In the genomic region with DNA sequence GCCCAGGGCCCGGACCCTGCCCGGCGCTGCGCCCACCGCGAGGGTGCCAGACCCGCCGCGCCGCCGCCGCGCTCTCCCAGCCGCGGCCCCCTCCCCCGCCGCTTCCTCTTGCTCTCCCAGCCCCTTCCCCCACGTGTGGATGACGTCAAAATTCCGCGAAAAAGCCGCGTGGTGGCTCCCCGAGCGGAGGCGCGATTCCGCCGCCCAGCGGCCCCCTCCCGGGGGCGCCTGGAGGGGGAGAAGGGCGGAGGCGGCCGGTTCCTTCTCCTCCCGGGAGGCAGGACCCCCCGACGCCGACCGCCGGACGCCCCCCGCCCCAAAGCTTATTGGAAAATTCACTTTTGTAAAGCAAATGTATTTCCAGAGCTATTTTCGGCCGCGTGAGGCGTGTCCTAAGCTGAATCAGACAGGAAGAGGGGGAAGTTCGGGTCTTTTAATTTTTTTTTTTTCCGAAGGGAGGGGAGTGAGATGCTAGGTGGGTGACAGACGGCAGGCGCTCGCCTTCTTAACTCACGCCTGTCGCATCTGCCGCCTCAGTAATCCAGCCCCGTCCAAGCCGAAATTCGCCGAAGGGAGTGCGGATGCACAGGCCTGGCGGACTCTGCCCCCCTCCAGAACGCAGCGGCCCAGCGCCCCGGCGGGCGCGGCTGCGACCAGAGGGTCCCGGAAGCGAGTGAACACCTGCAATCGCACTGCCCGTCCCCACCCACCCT, we compare ENCODE assay signal across 1 cellular context.
A peak's percentile ranks its signal among the peaks of the same experiment; 100 is the strongest.
TF ChIP-seq lines count a peak whose summit lies in the region.

No MANE protein-coding gene starts in this region.

TF ChIP-seq in HEK293, 187 proteins besides CTCF, POLR2A, EP300 and RAD21 (continued from another document and continues in another):
- TF ChIP-seq INSM2 (tag by site-specific recombination; IDR thresholded peaks at IDR 0.05) (no peak), ZNF423 (tag by site-specific recombination; IDR thresholded peaks at IDR 0.05) (0 out of 2 replicates have a peak, but pooled peaks have one; percentile 9), GLIS2 (tag by site-specific recombination; IDR thresholded peaks at IDR 0.05) (peak; percentile 89), ZNF37A (tag by site-specific recombination; IDR thresholded peaks at IDR 0.05) (no peak), ZNF623 (tag by site-specific recombination; IDR thresholded peaks at IDR 0.05) (no peak), PBX3 (CRISPR knock-in tag; IDR thresholded peaks at IDR 0.05) (no peak), ZBTB8A (tag by site-specific recombination; IDR thresholded peaks at IDR 0.05) (peak; percentile 75), SP3 (tag by site-specific recombination; IDR thresholded peaks at IDR 0.05) (peak; percentile 15; the same call in 1 of the 2 replicates), ZNF266 (tag by site-specific recombination; IDR thresholded peaks at IDR 0.05; ENCODE audit: low read depth) (no peak), ZBTB1 (tag by site-specific recombination; IDR thresholded peaks at IDR 0.05) (no peak), KLF10 (tag by site-specific recombination; IDR thresholded peaks at IDR 0.05) (peak; percentile 67), SETDB1 (IDR thresholded peaks at IDR 0.05; ENCODE audit: insufficient read length, low read length) (no peak), ZBTB49 (tag by site-specific recombination; IDR thresholded peaks at IDR 0.05; ENCODE audit: low read depth) (no peak), ZFP69B (tag by site-specific recombination; IDR thresholded peaks at IDR 0.05) (no peak), ZBTB48 (tag by site-specific recombination; IDR thresholded peaks at IDR 0.05) (no peak), ZNF433 (tag by site-specific recombination; IDR thresholded peaks at IDR 0.05; ENCODE audit: low read depth) (no peak), PRDM10 (tag by site-specific recombination; IDR thresholded peaks at IDR 0.05) (peak; percentile 68), ZNF341 (tag by site-specific recombination; IDR thresholded peaks at IDR 0.05; ENCODE audit: low read depth) (peak; percentile 68), RBAK (tag by site-specific recombination; IDR thresholded peaks at IDR 0.05) (no peak), KLF9 (tag by site-specific recombination; IDR thresholded peaks at IDR 0.05; ENCODE audit: low read depth) (0 out of 2 replicates have a peak, but pooled peaks have one; percentile 11), ZNF202 (tag by site-specific recombination; IDR thresholded peaks at IDR 0.05; ENCODE audit: borderline replicate concordance) (no peak), ZBTB26 (tag by site-specific recombination; optimal IDR thresholded peaks at IDR 0.05) (peak; percentile 61), TSHZ1 (tag by site-specific recombination; IDR thresholded peaks at IDR 0.05; ENCODE audit: borderline replicate concordance) (no peak)
- TF ChIP-seq, protein P1, sequence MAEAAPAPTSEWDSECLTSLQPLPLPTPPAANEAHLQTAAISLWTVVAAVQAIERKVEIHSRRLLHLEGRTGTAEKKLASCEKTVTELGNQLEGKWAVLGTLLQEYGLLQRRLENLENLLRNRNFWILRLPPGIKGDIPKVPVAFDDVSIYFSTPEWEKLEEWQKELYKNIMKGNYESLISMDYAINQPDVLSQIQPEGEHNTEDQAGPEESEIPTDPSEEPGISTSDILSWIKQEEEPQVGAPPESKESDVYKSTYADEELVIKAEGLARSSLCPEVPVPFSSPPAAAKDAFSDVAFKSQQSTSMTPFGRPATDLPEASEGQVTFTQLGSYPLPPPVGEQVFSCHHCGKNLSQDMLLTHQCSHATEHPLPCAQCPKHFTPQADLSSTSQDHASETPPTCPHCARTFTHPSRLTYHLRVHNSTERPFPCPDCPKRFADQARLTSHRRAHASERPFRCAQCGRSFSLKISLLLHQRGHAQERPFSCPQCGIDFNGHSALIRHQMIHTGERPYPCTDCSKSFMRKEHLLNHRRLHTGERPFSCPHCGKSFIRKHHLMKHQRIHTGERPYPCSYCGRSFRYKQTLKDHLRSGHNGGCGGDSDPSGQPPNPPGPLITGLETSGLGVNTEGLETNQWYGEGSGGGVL (tag by site-specific recombination; IDR thresholded peaks at IDR 0.05), result peak; percentile 96
- TF ChIP-seq, protein P2, sequence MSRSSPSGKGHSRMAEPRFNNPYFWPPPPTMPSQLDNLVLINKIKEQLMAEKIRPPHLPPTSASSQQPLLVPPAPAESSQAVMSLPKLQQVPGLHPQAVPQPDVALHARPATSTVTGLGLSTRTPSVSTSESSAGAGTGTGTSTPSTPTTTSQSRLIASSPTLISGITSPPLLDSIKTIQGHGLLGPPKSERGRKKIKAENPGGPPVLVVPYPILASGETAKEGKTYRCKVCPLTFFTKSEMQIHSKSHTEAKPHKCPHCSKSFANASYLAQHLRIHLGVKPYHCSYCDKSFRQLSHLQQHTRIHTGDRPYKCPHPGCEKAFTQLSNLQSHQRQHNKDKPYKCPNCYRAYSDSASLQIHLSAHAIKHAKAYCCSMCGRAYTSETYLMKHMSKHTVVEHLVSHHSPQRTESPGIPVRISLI (tag by site-specific recombination; IDR thresholded peaks at IDR 0.05), result 0 out of 2 replicates have a peak, but pooled peaks have one; percentile 13
- TF ChIP-seq, protein P3, sequence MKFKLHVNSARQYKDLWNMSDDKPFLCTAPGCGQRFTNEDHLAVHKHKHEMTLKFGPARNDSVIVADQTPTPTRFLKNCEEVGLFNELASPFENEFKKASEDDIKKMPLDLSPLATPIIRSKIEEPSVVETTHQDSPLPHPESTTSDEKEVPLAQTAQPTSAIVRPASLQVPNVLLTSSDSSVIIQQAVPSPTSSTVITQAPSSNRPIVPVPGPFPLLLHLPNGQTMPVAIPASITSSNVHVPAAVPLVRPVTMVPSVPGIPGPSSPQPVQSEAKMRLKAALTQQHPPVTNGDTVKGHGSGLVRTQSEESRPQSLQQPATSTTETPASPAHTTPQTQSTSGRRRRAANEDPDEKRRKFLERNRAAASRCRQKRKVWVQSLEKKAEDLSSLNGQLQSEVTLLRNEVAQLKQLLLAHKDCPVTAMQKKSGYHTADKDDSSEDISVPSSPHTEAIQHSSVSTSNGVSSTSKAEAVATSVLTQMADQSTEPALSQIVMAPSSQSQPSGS (tag by site-specific recombination; IDR thresholded peaks at IDR 0.05; ENCODE audit: low read depth), result peak; percentile 70; the same call in 1 of the 2 replicates
- TF ChIP-seq, protein P4, sequence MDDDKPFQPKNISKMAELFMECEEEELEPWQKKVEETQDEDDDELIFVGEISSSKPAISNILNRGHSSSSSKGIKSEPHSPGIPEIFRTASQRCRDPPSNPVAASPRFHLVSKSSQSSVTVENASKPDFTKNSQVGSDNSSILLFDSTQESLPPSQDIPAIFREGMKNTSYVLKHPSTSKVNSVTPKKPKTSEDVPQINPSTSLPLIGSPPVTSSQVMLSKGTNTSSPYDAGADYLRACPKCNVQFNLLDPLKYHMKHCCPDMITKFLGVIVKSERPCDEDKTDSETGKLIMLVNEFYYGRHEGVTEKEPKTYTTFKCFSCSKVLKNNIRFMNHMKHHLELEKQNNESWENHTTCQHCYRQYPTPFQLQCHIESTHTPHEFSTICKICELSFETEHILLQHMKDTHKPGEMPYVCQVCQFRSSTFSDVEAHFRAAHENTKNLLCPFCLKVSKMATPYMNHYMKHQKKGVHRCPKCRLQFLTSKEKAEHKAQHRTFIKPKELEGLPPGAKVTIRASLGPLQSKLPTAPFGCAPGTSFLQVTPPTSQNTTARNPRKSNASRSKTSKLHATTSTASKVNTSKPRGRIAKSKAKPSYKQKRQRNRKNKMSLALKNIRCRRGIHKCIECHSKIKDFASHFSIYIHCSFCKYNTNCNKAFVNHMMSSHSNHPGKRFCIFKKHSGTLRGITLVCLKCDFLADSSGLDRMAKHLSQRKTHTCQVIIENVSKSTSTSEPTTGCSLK (tag by site-specific recombination; IDR thresholded peaks at IDR 0.05), result no peak
